ENCODE assay signal across 23 cellular contexts in genomic region chr2:147588191-147588590, GRCh38.
A peak's percentile ranks its signal among the peaks of the same experiment; 100 is the strongest.
DNase-seq lines count a peak whose midpoint lies in the region; ATAC-seq, FAIRE-seq and TF ChIP-seq lines count a peak whose summit lies in the region.
"Had no signal": no experiment of that assay in that cellular context is flagged by ENCODE, and none has a peak within 500 bp of the region (broad histone marks: within the 10 kb centered on the region; RNA-seq: fewer than 3 reads in every experiment).

No MANE protein-coding gene starts in this region.

- H3K9me3 Mint-ChIP-seq in MCF 10A (ENCODE audit: unreplicated experiment) = peaks cover 10% of the 10 kb centered on the region

- peak; percentile 21 for DNase-seq in MCF 10A (ENCODE audit: unreplicated experiment)
- no peak for DNase-seq in breast epithelium (ENCODE audit: low spot score in 2 of 2)
- peak; percentile 81 for DNase-seq in bronchial epithelial cell (ENCODE audit: low read depth)
- no peak for DNase-seq in left lung
- no peak for DNase-seq in NCI-H1417 (lab: John Stamatoyannopoulos, UW)
- DNase-seq in mucosa of gallbladder (ENCODE audit: low spot score) = no peak
- DNase-seq in NCI-H446 treated with DMSO at 0.1 percent for 48 hours (lab: John Stamatoyannopoulos, UW) = no peak
- no peak for DNase-seq in GM13977 (ENCODE audit: low spot score)
- DNase-seq: 8988T; activated CD4-positive, CD25-positive, alpha-beta regulatory T cell treated with anti-CD3 and anti-CD28 coated beads, Interleukin-2, amount 50 U/mL, for 72 hours; activated CD8-positive, alpha-beta memory T cell treated with anti-CD3 and anti-CD28 coated beads, Interleukin-2, amount 10 ng/mL, durations not matched to agents 7 days and 5 days; activated effector memory CD4-positive, alpha-beta T cell treated with anti-CD3 and anti-CD28 coated beads, Interleukin-2, amount 50 U/mL, for 16 hours; anterior cingulate cortex; CD4-positive, CD25-positive, alpha-beta regulatory T cell; dermis blood vessel endothelial cell; DND-41; left colon; naive B cell; NCI-H510A; stimulated activated naive CD4-positive, alpha-beta T cell; upper lobe of left lung had no signal

- TF ChIP-seq POLR2A in breast epithelium (IDR thresholded peaks at IDR 0.05) = no peak

- FAIRE-seq in bronchial epithelial cell (lab: Jason Lieb, UNC) = peak; percentile 62

- H3K4me3 Mint-ChIP-seq in MCF 10A (ENCODE audit: unreplicated experiment) = no peak overlapping the region
- H3K4me3 Mint-ChIP-seq: activated CD8-positive, alpha-beta memory T cell treated with anti-CD3 and anti-CD28 coated beads, Interleukin-2, amount 10 ng/mL, durations not matched to agents 7 days and 5 days; CD4-positive, CD25-positive, alpha-beta regulatory T cell; naive B cell had no signal

- intact Hi-C loops in MCF 10A (cut with micrococcal nuclease) = no loop called here
- intact Hi-C loops in breast epithelium (cut with DNase I; ENCODE audit: low total_unique reads) = no loop called here
- intact Hi-C loops in left lung (cut with DNase I) = no loop called here

- no peaks in the 10 kb centered on the region for H3K36me3 Mint-ChIP-seq in MCF 10A (ENCODE audit: insufficient read depth, unreplicated experiment)
- H3K36me3 Mint-ChIP-seq: activated CD8-positive, alpha-beta memory T cell treated with anti-CD3 and anti-CD28 coated beads, Interleukin-2, amount 10 ng/mL, durations not matched to agents 7 days and 5 days; naive B cell had no signal

- H3K27ac ChIP-seq in breast epithelium (no peak overlapping the region), left lung (no peak overlapping the region)
- H3K27ac ChIP-seq: hepatocyte, upper lobe of left lung had no signal

- BruUV-seq in MCF 10A (replicated peaks; lab: Mats Ljungman, UMichigan) = no TSS peak

- CTCF ChIA-PET in MCF 10A (lab: Yijun Ruan, JAX) = no interaction called here

- H3K27me3 ChIP-seq in breast epithelium (no peaks in the 10 kb centered on the region), bronchial epithelial cell (ENCODE audit: control insufficient read depth, insufficient read depth, low read length) (no peaks in the 10 kb centered on the region), left lung (no peaks in the 10 kb centered on the region)
- H3K27me3 ChIP-seq: esophagus muscularis mucosa, hepatocyte, upper lobe of left lung had no signal

- no peaks in the 10 kb centered on the region for H3K4me1 Mint-ChIP-seq in MCF 10A (ENCODE audit: insufficient read depth, unreplicated experiment)
- H3K4me1 Mint-ChIP-seq: activated CD8-positive, alpha-beta memory T cell treated with anti-CD3 and anti-CD28 coated beads, Interleukin-2, amount 10 ng/mL, durations not matched to agents 7 days and 5 days; CD4-positive, CD25-positive, alpha-beta regulatory T cell; naive B cell had no signal

- H3K36me3 ChIP-seq in breast epithelium (no peaks in the 10 kb centered on the region), bronchial epithelial cell (ENCODE audit: control insufficient read depth, insufficient read depth, low read length) (no peaks in the 10 kb centered on the region), left lung (no peaks in the 10 kb centered on the region)
- H3K36me3 ChIP-seq: esophagus muscularis mucosa, upper lobe of left lung had no signal

- ATAC-seq in left lung = peak; percentile 41
- ATAC-seq: activated CD8-positive, alpha-beta memory T cell treated with anti-CD3 and anti-CD28 coated beads, Interleukin-2, amount 10 ng/mL, durations not matched to agents 7 days and 5 days; left colon had no signal

- H3K4me3 ChIP-seq in breast epithelium (no peak overlapping the region), bronchial epithelial cell (ENCODE audit: low read depth, low read length) (no peak overlapping the region), left lung (no peak overlapping the region)
- H3K4me3 ChIP-seq: esophagus muscularis mucosa, hepatocyte, upper lobe of left lung had no signal

- H3K9me3 ChIP-seq in breast epithelium (peaks cover 7 to 10% of the 10 kb centered on the region in 2 donors), left lung (peaks cover 0 to 5% of the 10 kb centered on the region in 2 donors)
- H3K9me3 ChIP-seq: upper lobe of left lung had no signal

- in situ Hi-C loops in GM13977 (cut with MboI; ENCODE audit: low pct_unique_long_range_greater_than_20kb, low sequenced_read_pairs, unreplicated experiment) = no loop called here

- no peaks in the 10 kb centered on the region for H3K27me3 Mint-ChIP-seq in MCF 10A (ENCODE audit: insufficient read depth, unreplicated experiment)
- H3K27me3 Mint-ChIP-seq: activated CD8-positive, alpha-beta memory T cell treated with anti-CD3 and anti-CD28 coated beads, Interleukin-2, amount 10 ng/mL, durations not matched to agents 7 days and 5 days; CD4-positive, CD25-positive, alpha-beta regulatory T cell had no signal

- TF ChIP-seq CTCF in MCF 10A (IDR thresholded peaks at IDR 0.05; ENCODE audit: unreplicated experiment) = no peak
- TF ChIP-seq CTCF in breast epithelium (IDR thresholded peaks at IDR 0.05) = no peak
- no peak for TF ChIP-seq CTCF in bronchial epithelial cell (IDR thresholded peaks at IDR 0.05; ENCODE audit: insufficient read depth, low read length, severe bottlenecking)
- TF ChIP-seq CTCF in left lung (IDR thresholded peaks at IDR 0.05) = no peak
- TF ChIP-seq CTCF in GM13977 (IDR thresholded peaks at IDR 0.05; ENCODE audit: extremely low read depth, insufficient read depth, missing control alignments) = no peak

- POLR2A ChIA-PET in MCF 10A (lab: Yijun Ruan, JAX) = no interaction called here

- no peak overlapping the region for H3K27ac Mint-ChIP-seq in MCF 10A (ENCODE audit: low read depth, unreplicated experiment)
- H3K27ac Mint-ChIP-seq: activated CD8-positive, alpha-beta memory T cell treated with anti-CD3 and anti-CD28 coated beads, Interleukin-2, amount 10 ng/mL, durations not matched to agents 7 days and 5 days; CD4-positive, CD25-positive, alpha-beta regulatory T cell; naive B cell had no signal

- H3K4me1 ChIP-seq in breast epithelium (no peaks in the 10 kb centered on the region), left lung (no peaks in the 10 kb centered on the region)
- H3K4me1 ChIP-seq: upper lobe of left lung had no signal

Comparison
In these comparisons a context has a peak if more than half of its experiments do, and no peak if none do; other contexts are left out.
1. DNase-seq: peak in MCF 10A (single experiment) and bronchial epithelial cell (single experiment); none in breast epithelium (0 of 2), left lung (0 of 2), NCI-H1417 (0 of 3), mucosa of gallbladder (single experiment), NCI-H446 treated with DMSO at 0.1 percent for 48 hours (single experiment) and GM13977 (single experiment).